15 cellular contexts compared by ENCODE assay signal in genomic region chr2:285506-285905, GRCh38. TPM values are rescaled to one million over a fixed set of nuclear protein-coding genes. Genes with fewer than 3 reads are reported as not detected.
DNase-seq lines count a peak whose midpoint lies in the region; ATAC-seq, FAIRE-seq and TF ChIP-seq lines count a peak whose summit lies in the region.
"Had no signal": no experiment of that assay in that cellular context is flagged by ENCODE, and none has a peak within 500 bp of the region (broad histone marks: within the 10 kb centered on the region; RNA-seq: fewer than 3 reads in every experiment).

No MANE protein-coding gene starts in this region.

- peak overlapping the region; percentile 60 to 68 for H3K27ac ChIP-seq in ascending aorta
- H3K27ac ChIP-seq in hepatocyte: no peak overlapping the region
- no peak overlapping the region for H3K27ac ChIP-seq in kidney (ENCODE audit: low read depth in 2 of 2, low read length in 2 of 2)

- no peak for FAIRE-seq in kidney (lab: Jason Lieb, UNC)

- no peak overlapping the region for H3K9ac ChIP-seq in kidney (ENCODE audit: low read length in 2 of 2)

- peaks cover 16% of the 10 kb centered on the region for H4K20me1 ChIP-seq in hepatocyte (ENCODE audit: insufficient read depth, poor library complexity, severe bottlenecking)

- no peaks in the 10 kb centered on the region for H3K27me3 ChIP-seq in ascending aorta
- peaks cover 39% of the 10 kb centered on the region for H3K27me3 ChIP-seq in hepatocyte

- H3K4me1 Mint-ChIP-seq in activated naive CD8-positive, alpha-beta T cell (ENCODE audit: low read depth): peaks cover 7% of the 10 kb centered on the region
- H3K4me1 Mint-ChIP-seq in activated naive CD8-positive, alpha-beta T cell treated with anti-CD3 and anti-CD28 coated beads for 36 hours: peaks cover 7% of the 10 kb centered on the region
- H3K4me1 Mint-ChIP-seq in type B pancreatic cell (ENCODE audit: unreplicated experiment): no peaks in the 10 kb centered on the region

- peak overlapping the region; percentile 30 for H3K4me3 Mint-ChIP-seq in activated naive CD8-positive, alpha-beta T cell
- H3K4me3 Mint-ChIP-seq in activated naive CD8-positive, alpha-beta T cell treated with anti-CD3 and anti-CD28 coated beads for 36 hours: no peak overlapping the region
- H3K4me3 Mint-ChIP-seq in type B pancreatic cell: peak overlapping the region; percentile 53
- H3K4me3 Mint-ChIP-seq: stimulated activated naive CD8-positive, alpha-beta T cell treated with anti-CD3 and anti-CD28 coated beads, Interleukin-15, Interleukin-2, amounts not matched to agents 100 ng/mL and 50 ng/mL, for 24 hours had no signal

- H3K4me2 ChIP-seq in hepatocyte: peak overlapping the region; percentile 91

- no peak for DNase-seq in activated naive CD8-positive, alpha-beta T cell treated with anti-CD3 and anti-CD28 coated beads for 36 hours
- DNase-seq in ascending aorta (ENCODE audit: low spot score in 2 of 2) (no peak), hepatocyte (ENCODE audit: low spot score) (no peak), type B pancreatic cell (ENCODE audit: extremely low spot score, unreplicated experiment) (no peak), kidney (no peak)
- DNase-seq: 8988T; NCI-H2029; nucleus accumbens; stimulated activated CD4-positive, alpha-beta T cell treated with anti-CD3 and anti-CD28 coated beads, Interleukin-2, amount 100 ng/mL, for 24 hours had no signal

- intact Hi-C loops in ascending aorta (cut with DNase I) (no loop called here), kidney (cut with DNase I) (no loop called here)

- peaks cover 3% of the 10 kb centered on the region for H3K36me3 Mint-ChIP-seq in activated naive CD8-positive, alpha-beta T cell
- peaks cover 5% of the 10 kb centered on the region for H3K36me3 Mint-ChIP-seq in activated naive CD8-positive, alpha-beta T cell treated with anti-CD3 and anti-CD28 coated beads for 36 hours
- H3K36me3 Mint-ChIP-seq in type B pancreatic cell: peaks cover 12% of the 10 kb centered on the region

- H3K9me3 ChIP-seq in ascending aorta (no peaks in the 10 kb centered on the region), hepatocyte (ENCODE audit: low read depth) (no peaks in the 10 kb centered on the region), kidney (ENCODE audit: control insufficient read depth in 1 of 2, low read length in 2 of 2) (no peaks in the 10 kb centered on the region)

- WGBS in hepatocyte (ENCODE audit: low lambda C conversion rate, missing lambda C conversion rate): 91% methylated on average over 1 of the region's 1 CpG

- ATAC-seq in GM21390 (IDR thresholded peaks at IDR 0.05; ENCODE audit: unreplicated experiment): no peak
- no peak for ATAC-seq in GM19395 (IDR thresholded peaks at IDR 0.05; ENCODE audit: unreplicated experiment)
- ATAC-seq: activated naive CD4-positive, alpha-beta T cell treated with anti-CD3 and anti-CD28 coated beads, Interleukin-2, amount 50 U/mL, for 72 hours had no signal

- H3K4me1 ChIP-seq in ascending aorta: peaks cover 3 to 19% of the 10 kb centered on the region in 2 donors
- peaks cover 9% of the 10 kb centered on the region for H3K4me1 ChIP-seq in hepatocyte (ENCODE audit: insufficient read depth)
- H3K4me1 ChIP-seq in kidney (ENCODE audit: control insufficient read depth in 1 of 2, insufficient read depth in 1 of 2, low read depth in 1 of 2, low read length in 2 of 2): peaks cover 0 to 9% of the 10 kb centered on the region in 2 donors

- H2AFZ ChIP-seq in hepatocyte: no peak overlapping the region

- TF ChIP-seq CTCF in ascending aorta (IDR thresholded peaks at IDR 0.05) (no peak), hepatocyte (IDR thresholded peaks at IDR 0.05; ENCODE audit: poor library complexity) (no peak), type B pancreatic cell (conservative IDR thresholded peaks at IDR 0.05) (no peak), kidney (IDR thresholded peaks at IDR 0.05; ENCODE audit: borderline replicate concordance, extremely low read depth, insufficient read depth) (no peak)

- no peaks in the 10 kb centered on the region for H3K9me2 ChIP-seq in hepatocyte (replicated peaks; ENCODE audit: insufficient read depth)

- H3K4me3 ChIP-seq in ascending aorta (peak overlapping the region in 1 of 2 donors; percentile 73), hepatocyte (no peak overlapping the region), kidney (ENCODE audit: low read length in 2 of 2) (no peak overlapping the region)

- peaks cover 9% of the 10 kb centered on the region for H3K27me3 Mint-ChIP-seq in activated naive CD8-positive, alpha-beta T cell
- H3K27me3 Mint-ChIP-seq in activated naive CD8-positive, alpha-beta T cell treated with anti-CD3 and anti-CD28 coated beads for 36 hours: peaks cover 25% of the 10 kb centered on the region
- peaks cover 39% of the 10 kb centered on the region for H3K27me3 Mint-ChIP-seq in type B pancreatic cell

- H3K9me3 Mint-ChIP-seq in activated naive CD8-positive, alpha-beta T cell (ENCODE audit: low read depth): no peaks in the 10 kb centered on the region
- no peaks in the 10 kb centered on the region for H3K9me3 Mint-ChIP-seq in activated naive CD8-positive, alpha-beta T cell treated with anti-CD3 and anti-CD28 coated beads for 36 hours
- H3K9me3 Mint-ChIP-seq in type B pancreatic cell: no peaks in the 10 kb centered on the region
- H3K9me3 Mint-ChIP-seq: activated naive CD4-positive, alpha-beta T cell treated with anti-CD3 and anti-CD28 coated beads, Interleukin-2, amount 50 U/mL, for 72 hours; IgD-negative memory B cell; stimulated activated naive CD8-positive, alpha-beta T cell treated with anti-CD3 and anti-CD28 coated beads, Interleukin-15, Interleukin-2, amounts not matched to agents 100 ng/mL and 50 ng/mL, for 24 hours had no signal

- no peak overlapping the region for H3K27ac Mint-ChIP-seq in activated naive CD8-positive, alpha-beta T cell
- H3K27ac Mint-ChIP-seq in activated naive CD8-positive, alpha-beta T cell treated with anti-CD3 and anti-CD28 coated beads for 36 hours: no peak overlapping the region
- no peak overlapping the region for H3K27ac Mint-ChIP-seq in type B pancreatic cell
- H3K27ac Mint-ChIP-seq: activated naive CD4-positive, alpha-beta T cell treated with anti-CD3 and anti-CD28 coated beads, Interleukin-2, amount 50 U/mL, for 72 hours; stimulated activated naive CD8-positive, alpha-beta T cell treated with anti-CD3 and anti-CD28 coated beads, Interleukin-15, Interleukin-2, amounts not matched to agents 100 ng/mL and 50 ng/mL, for 24 hours had no signal

- H3K79me2 ChIP-seq in hepatocyte: no peaks in the 10 kb centered on the region

- H3K36me3 ChIP-seq in ascending aorta (peaks cover 13 to 23% of the 10 kb centered on the region in 2 donors), hepatocyte (replicated peaks; ENCODE audit: insufficient read depth, low read depth) (no peaks in the 10 kb centered on the region), kidney (ENCODE audit: control insufficient read depth in 1 of 2, insufficient read depth in 2 of 2, low read length in 2 of 2) (peaks cover 0 to 8% of the 10 kb centered on the region in 2 donors)

RNA-seq across cellular contexts. Expression of gene ALKAL2, which starts 2.4 kb away (rescaled TPM):
- total RNA-seq in activated naive CD8-positive, alpha-beta T cell treated with anti-CD3 and anti-CD28 coated beads for 36 hours: not detected
- total RNA-seq in ascending aorta: 26.7 TPM
- total RNA-seq in hepatocyte: 2.9 and 9.0 TPM in 2 replicates
- 27.5 and 30.4 TPM in 2 replicates for polyA plus RNA-seq in hepatocyte
- 3.5 and 10.6 TPM in 2 replicates for total RNA-seq in type B pancreatic cell (ENCODE audit: low replicate concordance)
- 18.2 TPM for total RNA-seq in kidney
- 8.0 TPM for polyA plus RNA-seq in kidney (ENCODE audit: insufficient read depth, low read depth, low replicate concordance)

RNA-seq across cellular contexts. Expression of gene ACP1, which starts 20.8 kb away (rescaled TPM):
- total RNA-seq in activated naive CD8-positive, alpha-beta T cell treated with anti-CD3 and anti-CD28 coated beads for 36 hours: 100 to 1,000 TPM; 170 to 172 TPM
- total RNA-seq in ascending aorta (30.8 TPM), hepatocyte (175 and 203 TPM in 2 replicates), type B pancreatic cell (ENCODE audit: low replicate concordance) (121 and 124 TPM in 2 replicates), kidney (75.1 TPM)
- polyA plus RNA-seq in hepatocyte (193 and 194 TPM in 2 replicates), kidney (ENCODE audit: insufficient read depth, low read depth, low replicate concordance) (122 TPM)

RNA-seq across cellular contexts. Expression of gene SH3YL1, which starts 21.7 kb away (rescaled TPM):
- 10 to 100 TPM; 15.8 to 17.9 TPM for total RNA-seq in activated naive CD8-positive, alpha-beta T cell treated with anti-CD3 and anti-CD28 coated beads for 36 hours
- 3.0 TPM for total RNA-seq in ascending aorta
- total RNA-seq in hepatocyte: 98.3 and 99.8 TPM in 2 replicates
- polyA plus RNA-seq in hepatocyte: 36.3 and 42.7 TPM in 2 replicates
- total RNA-seq in type B pancreatic cell (ENCODE audit: low replicate concordance): 61.4 and 110 TPM in 2 replicates
- 57.3 TPM for total RNA-seq in kidney
- 111 TPM for polyA plus RNA-seq in kidney (ENCODE audit: insufficient read depth, low read depth, low replicate concordance)

Comparison
In these comparisons a context has a peak if more than half of its experiments do, and no peak if none do; other contexts are left out.
1. H3K27ac ChIP-seq: peak in ascending aorta (2 of 2); none in hepatocyte (single experiment) and kidney (0 of 2).